ENCODE assay signal across 2 cellular contexts in the genomic region with DNA sequence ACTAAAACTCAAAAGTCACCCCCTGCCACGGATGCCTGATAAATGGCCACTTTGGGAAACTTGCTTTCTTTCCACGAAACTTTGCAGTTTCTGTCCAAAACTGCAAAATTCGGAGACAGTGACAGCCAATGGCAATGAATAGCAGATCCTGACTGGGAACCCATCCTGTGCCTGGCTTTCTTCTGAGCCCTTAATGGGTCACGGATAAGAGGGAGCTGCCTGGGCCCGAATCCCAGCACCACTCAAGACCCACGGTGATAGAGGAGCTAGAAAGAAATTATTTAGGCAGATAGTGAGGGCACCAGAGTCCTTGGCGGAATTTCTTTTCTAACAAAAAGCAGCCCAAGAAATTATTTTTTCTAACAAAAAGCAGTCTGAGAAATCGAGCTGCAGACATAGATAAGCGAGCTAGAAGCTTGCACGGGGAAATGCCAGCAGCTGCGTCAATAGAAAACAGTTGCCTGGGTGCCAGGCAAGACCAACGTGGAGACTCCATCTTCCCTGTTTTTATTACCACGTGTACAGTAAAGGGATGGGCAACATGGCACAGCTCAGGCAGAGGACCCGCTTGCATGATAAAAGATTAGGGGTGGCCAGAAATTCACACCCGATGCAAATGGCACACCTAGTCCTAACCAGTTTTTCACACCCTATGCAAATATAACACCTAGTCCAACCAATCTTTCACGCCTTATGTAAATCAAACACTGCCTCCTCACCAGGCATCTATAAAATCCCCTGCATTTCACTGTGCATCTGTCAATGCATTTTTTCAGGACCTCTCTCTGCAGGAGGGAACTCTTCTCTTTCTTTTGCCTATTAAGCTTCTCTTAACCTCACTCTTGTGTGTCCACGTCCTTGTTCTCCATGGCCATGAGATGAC.
TF ChIP-seq lines count a peak whose summit lies in the region.

No MANE protein-coding gene starts in this region.

TF ChIP-seq in Ishikawa, 13 proteins besides CTCF, POLR2A, EP300 and RAD21:
- TF ChIP-seq, protein P1, sequence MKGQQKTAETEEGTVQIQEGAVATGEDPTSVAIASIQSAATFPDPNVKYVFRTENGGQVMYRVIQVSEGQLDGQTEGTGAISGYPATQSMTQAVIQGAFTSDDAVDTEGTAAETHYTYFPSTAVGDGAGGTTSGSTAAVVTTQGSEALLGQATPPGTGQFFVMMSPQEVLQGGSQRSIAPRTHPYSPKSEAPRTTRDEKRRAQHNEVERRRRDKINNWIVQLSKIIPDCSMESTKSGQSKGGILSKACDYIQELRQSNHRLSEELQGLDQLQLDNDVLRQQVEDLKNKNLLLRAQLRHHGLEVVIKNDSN (IDR thresholded peaks at IDR 0.05), result no peak
- TF ChIP-seq, protein P2, sequence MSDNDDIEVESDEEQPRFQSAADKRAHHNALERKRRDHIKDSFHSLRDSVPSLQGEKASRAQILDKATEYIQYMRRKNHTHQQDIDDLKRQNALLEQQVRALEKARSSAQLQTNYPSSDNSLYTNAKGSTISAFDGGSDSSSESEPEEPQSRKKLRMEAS (IDR thresholded peaks at IDR 0.05), result peak; percentile 30; the same call in 1 of the 2 replicates
- TF ChIP-seq ZBTB7A (IDR thresholded peaks at IDR 0.05; ENCODE audit: low read depth) (no peak), CREB1 (IDR thresholded peaks at IDR 0.05; ENCODE audit: low read depth) (no peak)
TF ChIP-seq in Ishikawa: peak in this region for 1.

TF ChIP-seq in GM12878, 131 proteins besides CTCF, POLR2A, EP300 and RAD21:
- no peak for TF ChIP-seq CBX5 (IDR thresholded peaks at IDR 0.05; ENCODE audit: low read depth)
- no peak for TF ChIP-seq PAX5 (IDR thresholded peaks at IDR 0.05; ENCODE audit: borderline replicate concordance, low read depth, low read length)
- no peak for TF ChIP-seq ETV6 (conservative IDR thresholded peaks at IDR 0.05 in 1 of 2, IDR thresholded peaks at IDR 0.05 in 1 of 2; ENCODE audit: borderline replicate concordance in 1 of 2, low read depth in 1 of 2)
- TF ChIP-seq, protein P3, sequence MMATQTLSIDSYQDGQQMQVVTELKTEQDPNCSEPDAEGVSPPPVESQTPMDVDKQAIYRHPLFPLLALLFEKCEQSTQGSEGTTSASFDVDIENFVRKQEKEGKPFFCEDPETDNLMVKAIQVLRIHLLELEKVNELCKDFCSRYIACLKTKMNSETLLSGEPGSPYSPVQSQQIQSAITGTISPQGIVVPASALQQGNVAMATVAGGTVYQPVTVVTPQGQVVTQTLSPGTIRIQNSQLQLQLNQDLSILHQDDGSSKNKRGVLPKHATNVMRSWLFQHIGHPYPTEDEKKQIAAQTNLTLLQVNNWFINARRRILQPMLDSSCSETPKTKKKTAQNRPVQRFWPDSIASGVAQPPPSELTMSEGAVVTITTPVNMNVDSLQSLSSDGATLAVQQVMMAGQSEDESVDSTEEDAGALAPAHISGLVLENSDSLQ (IDR thresholded peaks at IDR 0.05), result peak; percentile 10; the same call in 1 of the 2 replicates
- TF ChIP-seq, protein P4, sequence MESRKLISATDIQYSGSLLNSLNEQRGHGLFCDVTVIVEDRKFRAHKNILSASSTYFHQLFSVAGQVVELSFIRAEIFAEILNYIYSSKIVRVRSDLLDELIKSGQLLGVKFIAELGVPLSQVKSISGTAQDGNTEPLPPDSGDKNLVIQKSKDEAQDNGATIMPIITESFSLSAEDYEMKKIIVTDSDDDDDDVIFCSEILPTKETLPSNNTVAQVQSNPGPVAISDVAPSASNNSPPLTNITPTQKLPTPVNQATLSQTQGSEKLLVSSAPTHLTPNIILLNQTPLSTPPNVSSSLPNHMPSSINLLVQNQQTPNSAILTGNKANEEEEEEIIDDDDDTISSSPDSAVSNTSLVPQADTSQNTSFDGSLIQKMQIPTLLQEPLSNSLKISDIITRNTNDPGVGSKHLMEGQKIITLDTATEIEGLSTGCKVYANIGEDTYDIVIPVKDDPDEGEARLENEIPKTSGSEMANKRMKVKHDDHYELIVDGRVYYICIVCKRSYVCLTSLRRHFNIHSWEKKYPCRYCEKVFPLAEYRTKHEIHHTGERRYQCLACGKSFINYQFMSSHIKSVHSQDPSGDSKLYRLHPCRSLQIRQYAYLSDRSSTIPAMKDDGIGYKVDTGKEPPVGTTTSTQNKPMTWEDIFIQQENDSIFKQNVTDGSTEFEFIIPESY (IDR thresholded peaks at IDR 0.05), result 0 out of 2 replicates have a peak, but pooled peaks have one; percentile 23
- no peak for TF ChIP-seq FOS (IDR thresholded peaks at IDR 0.05; ENCODE audit: borderline replicate concordance, extremely low read depth, insufficient read length)
- no peak for TF ChIP-seq KLF5 (IDR thresholded peaks at IDR 0.05; ENCODE audit: partially characterized antibody)
- TF ChIP-seq POU2F2 (IDR thresholded peaks at IDR 0.05; ENCODE audit: borderline replicate concordance, low read depth, low read length), result peak; percentile 64; the same call in 1 of the 3 replicates
- 0 out of 2 replicates have a peak, but pooled peaks have one; percentile 20 for TF ChIP-seq DPF2 (IDR thresholded peaks at IDR 0.05)
- no peak for TF ChIP-seq ZBED1 (IDR thresholded peaks at IDR 0.05; ENCODE audit: borderline replicate concordance)
- no peak for TF ChIP-seq TBL1XR1 (IDR thresholded peaks at IDR 0.05; ENCODE audit: low read depth, low read length)
- TF ChIP-seq, protein P2 (IDR thresholded peaks at IDR 0.05; ENCODE audit: low read depth, low read length), result no peak
- no peak for TF ChIP-seq RUNX3 (IDR thresholded peaks at IDR 0.05; ENCODE audit: low read length)
- TF ChIP-seq PML (IDR thresholded peaks at IDR 0.05; ENCODE audit: low read length), result peak; percentile 22; the same call in 1 of the 2 replicates
- TF ChIP-seq, protein P5, sequence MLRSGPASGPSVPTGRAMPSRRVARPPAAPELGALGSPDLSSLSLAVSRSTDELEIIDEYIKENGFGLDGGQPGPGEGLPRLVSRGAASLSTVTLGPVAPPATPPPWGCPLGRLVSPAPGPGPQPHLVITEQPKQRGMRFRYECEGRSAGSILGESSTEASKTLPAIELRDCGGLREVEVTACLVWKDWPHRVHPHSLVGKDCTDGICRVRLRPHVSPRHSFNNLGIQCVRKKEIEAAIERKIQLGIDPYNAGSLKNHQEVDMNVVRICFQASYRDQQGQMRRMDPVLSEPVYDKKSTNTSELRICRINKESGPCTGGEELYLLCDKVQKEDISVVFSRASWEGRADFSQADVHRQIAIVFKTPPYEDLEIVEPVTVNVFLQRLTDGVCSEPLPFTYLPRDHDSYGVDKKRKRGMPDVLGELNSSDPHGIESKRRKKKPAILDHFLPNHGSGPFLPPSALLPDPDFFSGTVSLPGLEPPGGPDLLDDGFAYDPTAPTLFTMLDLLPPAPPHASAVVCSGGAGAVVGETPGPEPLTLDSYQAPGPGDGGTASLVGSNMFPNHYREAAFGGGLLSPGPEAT (IDR thresholded peaks at IDR 0.05; ENCODE audit: low read depth), result no peak
- TF ChIP-seq RAD51 (IDR thresholded peaks at IDR 0.05), result 0 out of 2 replicates have a peak, but pooled peaks have one; percentile 8
- peak in 1 of 2 experiments; percentile 44; a peak in 1 of 4 replicates for TF ChIP-seq BHLHE40 (IDR thresholded peaks at IDR 0.05; ENCODE audit: borderline replicate concordance in 1 of 2, low read depth in 2 of 2, low read length in 1 of 2)
- TF ChIP-seq SREBF1 (IDR thresholded peaks at IDR 0.05; ENCODE audit: low read length), result no peak
- TF ChIP-seq ESRRA (IDR thresholded peaks at IDR 0.05; ENCODE audit: low read length), result no peak
- TF ChIP-seq, protein P6, sequence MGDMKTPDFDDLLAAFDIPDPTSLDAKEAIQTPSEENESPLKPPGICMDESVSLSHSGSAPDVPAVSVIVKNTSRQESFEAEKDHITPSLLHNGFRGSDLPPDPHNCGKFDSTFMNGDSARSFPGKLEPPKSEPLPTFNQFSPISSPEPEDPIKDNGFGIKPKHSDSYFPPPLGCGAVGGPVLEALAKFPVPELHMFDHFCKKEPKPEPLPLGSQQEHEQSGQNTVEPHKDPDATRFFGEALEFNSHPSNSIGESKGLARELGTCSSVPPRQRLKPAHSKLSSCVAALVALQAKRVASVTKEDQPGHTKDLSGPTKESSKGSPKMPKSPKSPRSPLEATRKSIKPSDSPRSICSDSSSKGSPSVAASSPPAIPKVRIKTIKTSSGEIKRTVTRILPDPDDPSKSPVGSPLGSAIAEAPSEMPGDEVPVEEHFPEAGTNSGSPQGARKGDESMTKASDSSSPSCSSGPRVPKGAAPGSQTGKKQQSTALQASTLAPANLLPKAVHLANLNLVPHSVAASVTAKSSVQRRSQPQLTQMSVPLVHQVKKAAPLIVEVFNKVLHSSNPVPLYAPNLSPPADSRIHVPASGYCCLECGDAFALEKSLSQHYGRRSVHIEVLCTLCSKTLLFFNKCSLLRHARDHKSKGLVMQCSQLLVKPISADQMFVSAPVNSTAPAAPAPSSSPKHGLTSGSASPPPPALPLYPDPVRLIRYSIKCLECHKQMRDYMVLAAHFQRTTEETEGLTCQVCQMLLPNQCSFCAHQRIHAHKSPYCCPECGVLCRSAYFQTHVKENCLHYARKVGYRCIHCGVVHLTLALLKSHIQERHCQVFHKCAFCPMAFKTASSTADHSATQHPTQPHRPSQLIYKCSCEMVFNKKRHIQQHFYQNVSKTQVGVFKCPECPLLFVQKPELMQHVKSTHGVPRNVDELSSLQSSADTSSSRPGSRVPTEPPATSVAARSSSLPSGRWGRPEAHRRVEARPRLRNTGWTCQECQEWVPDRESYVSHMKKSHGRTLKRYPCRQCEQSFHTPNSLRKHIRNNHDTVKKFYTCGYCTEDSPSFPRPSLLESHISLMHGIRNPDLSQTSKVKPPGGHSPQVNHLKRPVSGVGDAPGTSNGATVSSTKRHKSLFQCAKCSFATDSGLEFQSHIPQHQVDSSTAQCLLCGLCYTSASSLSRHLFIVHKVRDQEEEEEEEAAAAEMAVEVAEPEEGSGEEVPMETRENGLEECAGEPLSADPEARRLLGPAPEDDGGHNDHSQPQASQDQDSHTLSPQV (IDR thresholded peaks at IDR 0.05), result no peak
- TF ChIP-seq EGR1 (IDR thresholded peaks at IDR 0.05; ENCODE audit: borderline replicate concordance in 1 of 2, low read depth in 2 of 2, low read length in 2 of 2), result no peak
- TF ChIP-seq LARP7 (IDR thresholded peaks at IDR 0.05), result no peak
- TF ChIP-seq SMARCA5 (IDR thresholded peaks at IDR 0.05), result no peak
- no peak for TF ChIP-seq YBX1 (IDR thresholded peaks at IDR 0.05)
- TF ChIP-seq, protein P7, sequence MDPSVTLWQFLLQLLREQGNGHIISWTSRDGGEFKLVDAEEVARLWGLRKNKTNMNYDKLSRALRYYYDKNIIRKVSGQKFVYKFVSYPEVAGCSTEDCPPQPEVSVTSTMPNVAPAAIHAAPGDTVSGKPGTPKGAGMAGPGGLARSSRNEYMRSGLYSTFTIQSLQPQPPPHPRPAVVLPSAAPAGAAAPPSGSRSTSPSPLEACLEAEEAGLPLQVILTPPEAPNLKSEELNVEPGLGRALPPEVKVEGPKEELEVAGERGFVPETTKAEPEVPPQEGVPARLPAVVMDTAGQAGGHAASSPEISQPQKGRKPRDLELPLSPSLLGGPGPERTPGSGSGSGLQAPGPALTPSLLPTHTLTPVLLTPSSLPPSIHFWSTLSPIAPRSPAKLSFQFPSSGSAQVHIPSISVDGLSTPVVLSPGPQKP (IDR thresholded peaks at IDR 0.05; ENCODE audit: low read depth, low read length), result no peak
- no peak for TF ChIP-seq NR2C1 (IDR thresholded peaks at IDR 0.05)
- TF ChIP-seq HDGF (IDR thresholded peaks at IDR 0.05), result no peak
- TF ChIP-seq CHD2 (IDR thresholded peaks at IDR 0.05; ENCODE audit: borderline replicate concordance, low read depth, low read length), result no peak
- TF ChIP-seq, protein P8, sequence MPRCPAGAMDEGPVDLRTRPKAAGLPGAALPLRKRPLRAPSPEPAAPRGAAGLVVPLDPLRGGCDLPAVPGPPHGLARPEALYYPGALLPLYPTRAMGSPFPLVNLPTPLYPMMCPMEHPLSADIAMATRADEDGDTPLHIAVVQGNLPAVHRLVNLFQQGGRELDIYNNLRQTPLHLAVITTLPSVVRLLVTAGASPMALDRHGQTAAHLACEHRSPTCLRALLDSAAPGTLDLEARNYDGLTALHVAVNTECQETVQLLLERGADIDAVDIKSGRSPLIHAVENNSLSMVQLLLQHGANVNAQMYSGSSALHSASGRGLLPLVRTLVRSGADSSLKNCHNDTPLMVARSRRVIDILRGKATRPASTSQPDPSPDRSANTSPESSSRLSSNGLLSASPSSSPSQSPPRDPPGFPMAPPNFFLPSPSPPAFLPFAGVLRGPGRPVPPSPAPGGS (IDR thresholded peaks at IDR 0.05; ENCODE audit: borderline replicate concordance, insufficient read depth, low read depth, low read length, poor library complexity, severe bottlenecking), result no peak
